In the genomic region with DNA sequence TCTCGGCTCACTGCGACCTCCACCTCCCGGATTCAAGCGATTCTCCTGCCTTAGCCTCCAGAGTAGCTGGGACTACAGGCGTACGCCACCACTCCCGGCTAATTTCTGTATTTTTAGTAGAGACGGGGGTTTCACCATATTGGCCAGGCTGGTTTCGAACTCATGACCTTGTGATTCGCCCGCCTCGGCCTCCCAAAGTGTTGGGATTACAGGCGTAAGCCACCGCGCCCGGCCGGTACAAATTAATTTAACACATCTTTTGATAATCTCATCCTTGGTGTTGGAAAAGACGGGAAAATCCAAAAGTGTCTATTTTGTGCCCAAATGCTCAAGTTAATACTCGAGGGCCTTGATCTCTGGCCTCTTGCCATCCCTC, we compare ENCODE assay signal across 8 cellular contexts. TPM values are rescaled to one million over a fixed set of nuclear protein-coding genes. Genes with fewer than 3 reads are reported as not detected.
DNase-seq lines count a peak whose midpoint lies in the region; ATAC-seq and TF ChIP-seq lines count a peak whose summit lies in the region.
"Not testable (repeated sequence)": the region's sequence is repeated elsewhere in the genome, so short reads cannot be mapped to it uniquely, and the experiment has no call there.

No MANE protein-coding gene starts in this region.

- not testable (repeated sequence) for H3K23ac ChIP-seq in mesendoderm (ENCODE audit: low read length)

- not testable (repeated sequence) for H2AK5ac ChIP-seq in mesendoderm (ENCODE audit: low read length)

- peak overlapping the region; percentile 95 for H3K9ac ChIP-seq in mesendoderm (ENCODE audit: low read length)
- H3K9ac ChIP-seq in rectal smooth muscle tissue (ENCODE audit: low read length): peak overlapping the region; percentile 64

- peak overlapping the region; percentile 8 for H3K18ac ChIP-seq in mesendoderm (ENCODE audit: low read length)

- peak overlapping the region; percentile 99 for H3K56ac ChIP-seq in mesendoderm (ENCODE audit: low read length)

- H3K4me3 ChIP-seq in NB4 (ENCODE audit: low read depth, low read length) (peak overlapping the region; percentile 85), cardiac fibroblast (replicated peaks in 1 of 2; ENCODE audit: low read depth in 2 of 2, low read length in 2 of 2) (peak overlapping the region; percentile 76 to 97), mesendoderm (ENCODE audit: low read length) (peak overlapping the region; percentile 32), rectal smooth muscle tissue (ENCODE audit: low read length) (peak overlapping the region; percentile 85)

- H3K4me1 Mint-ChIP-seq in Calu3 (ENCODE audit: low read depth, unreplicated experiment): peaks cover 48% of the 10 kb centered on the region
- peaks cover 28% of the 10 kb centered on the region for H3K4me1 Mint-ChIP-seq in activated CD8-positive, alpha-beta T cell treated with anti-CD3 and anti-CD28 coated beads, Interleukin-2, amount 10 ng/mL, durations not matched to agents 7 days and 5 days (ENCODE audit: low read depth)
- peaks cover 32% of the 10 kb centered on the region for H3K4me1 Mint-ChIP-seq in type B pancreatic cell (ENCODE audit: unreplicated experiment)

- not testable (repeated sequence) for DNase-seq in Calu3; NB4 (ENCODE audit: low read depth); activated CD8-positive, alpha-beta T cell treated with anti-CD3 and anti-CD28 coated beads, Interleukin-2, amount 10 ng/mL, durations not matched to agents 7 days and 5 days; cardiac fibroblast (ENCODE audit: low read depth in 2 of 2); foreskin keratinocyte; mesendoderm; type B pancreatic cell (ENCODE audit: extremely low spot score, unreplicated experiment)

- H3K27me3 Mint-ChIP-seq in Calu3 (ENCODE audit: unreplicated experiment); activated CD8-positive, alpha-beta T cell treated with anti-CD3 and anti-CD28 coated beads, Interleukin-2, amount 10 ng/mL, durations not matched to agents 7 days and 5 days (ENCODE audit: low read depth); type B pancreatic cell: not testable (repeated sequence)

- not testable (repeated sequence) for H3K27me3 ChIP-seq in foreskin keratinocyte; mesendoderm (ENCODE audit: insufficient read depth, low read length, poor library complexity); rectal smooth muscle tissue (ENCODE audit: control insufficient read depth, insufficient read depth, low read length)

- H3K36me3 Mint-ChIP-seq in Calu3 (ENCODE audit: insufficient read depth, unreplicated experiment): peaks cover 38% of the 10 kb centered on the region
- peaks cover 23% of the 10 kb centered on the region for H3K36me3 Mint-ChIP-seq in activated CD8-positive, alpha-beta T cell treated with anti-CD3 and anti-CD28 coated beads, Interleukin-2, amount 10 ng/mL, durations not matched to agents 7 days and 5 days (ENCODE audit: low read depth)
- H3K36me3 Mint-ChIP-seq in type B pancreatic cell: not testable (repeated sequence)

- not testable (repeated sequence) for ATAC-seq in activated CD8-positive, alpha-beta T cell treated with anti-CD3 and anti-CD28 coated beads, Interleukin-2, amount 10 ng/mL, durations not matched to agents 7 days and 5 days; foreskin keratinocyte

- H4K5ac ChIP-seq in mesendoderm (ENCODE audit: low read length): not testable (repeated sequence)

- H3K79me2 ChIP-seq in mesendoderm (ENCODE audit: control insufficient read depth, insufficient read depth, low read length): not testable (repeated sequence)

- H3K27ac Mint-ChIP-seq in Calu3 (ENCODE audit: unreplicated experiment) (peak overlapping the region; percentile 93), type B pancreatic cell (peak overlapping the region; percentile 92)
- peak overlapping the region; percentile 98 for H3K27ac Mint-ChIP-seq in activated CD8-positive, alpha-beta T cell treated with anti-CD3 and anti-CD28 coated beads, Interleukin-2, amount 10 ng/mL, durations not matched to agents 7 days and 5 days

- intact Hi-C loops in Calu3 (cut with micrococcal nuclease; ENCODE audit: unreplicated experiment): not testable (repeated sequence)

- not testable (repeated sequence) for TF ChIP-seq CTCF in Calu3 (IDR thresholded peaks at IDR 0.05; ENCODE audit: unreplicated experiment); NB4 (IDR thresholded peaks at IDR 0.05; ENCODE audit: low read depth, low read length); cardiac fibroblast (IDR thresholded peaks at IDR 0.05; ENCODE audit: low read depth, low read length); foreskin keratinocyte (conservative IDR thresholded peaks at IDR 0.05); type B pancreatic cell (conservative IDR thresholded peaks at IDR 0.05)

- not testable (repeated sequence) for H2BK120ac ChIP-seq in mesendoderm (ENCODE audit: low read depth, low read length)

- H3K79me1 ChIP-seq in mesendoderm (ENCODE audit: low read length): not testable (repeated sequence)

- peak overlapping the region; percentile 63 for H3K4me2 ChIP-seq in mesendoderm (ENCODE audit: low read length)

- H3K27ac ChIP-seq in foreskin keratinocyte (peak overlapping the region; percentile 89), rectal smooth muscle tissue (ENCODE audit: low read depth, low read length) (peak overlapping the region; percentile 87)
- H3K27ac ChIP-seq in mesendoderm (ENCODE audit: low read depth, low read length): not testable (repeated sequence)

- not testable (repeated sequence) for H2BK15ac ChIP-seq in mesendoderm (replicated peaks; ENCODE audit: low read depth)

- H3K4me3 Mint-ChIP-seq in Calu3 (ENCODE audit: low read depth, unreplicated experiment) (peak overlapping the region; percentile 92), type B pancreatic cell (peak overlapping the region; percentile 97)
- H3K4me3 Mint-ChIP-seq in activated CD8-positive, alpha-beta T cell treated with anti-CD3 and anti-CD28 coated beads, Interleukin-2, amount 10 ng/mL, durations not matched to agents 7 days and 5 days: peak overlapping the region; percentile 97

- POLR2A ChIA-PET in activated CD8-positive, alpha-beta T cell treated with anti-CD3 and anti-CD28 coated beads, Interleukin-2, amount 10 ng/mL, durations not matched to agents 7 days and 5 days (lab: Charles Lee): interaction anchor here (1.1 to 4.7 kb wide), 2 partner anchors 65 to 585 kb away, joined by 3 to 93 read pairs; a partner anchor contains a TSS

- TF ChIP-seq POLR2A in NB4 (IDR thresholded peaks at IDR 0.05; ENCODE audit: extremely low read depth, insufficient read length): not testable (repeated sequence)

- not testable (repeated sequence) for H4K8ac ChIP-seq in mesendoderm (ENCODE audit: low read depth, low read length)

- CTCF ChIA-PET in Calu3 (lab: Charles Lee): interaction anchor here (0.7 to 1.2 kb wide), 2 partner anchors 9 to 22 kb away, joined by 3 to 4 read pairs; no protein-coding TSS in a partner anchor
- CTCF ChIA-PET in activated CD8-positive, alpha-beta T cell treated with anti-CD3 and anti-CD28 coated beads, Interleukin-2, amount 10 ng/mL, durations not matched to agents 7 days and 5 days (lab: Charles Lee): interaction anchor here (1.2 to 3.4 kb wide), 2 partner anchors 8 to 64 kb away, joined by 3 to 37 read pairs; a partner anchor contains a TSS

- no CpG with 5 or more reads among the region's 19 CpGs for WGBS in mesendoderm (ENCODE audit: extremely low coverage, insufficient coverage, low lambda C conversion rate)

- BruUV-seq in Calu3 (replicated peaks; lab: Mats Ljungman, UMichigan): not testable (repeated sequence)

- not testable (repeated sequence) for H3K4me1 ChIP-seq in foreskin keratinocyte; mesendoderm (ENCODE audit: control insufficient read depth, low read depth, low read length); rectal smooth muscle tissue (ENCODE audit: control insufficient read depth, insufficient read depth, low read length)

- H3K9me3 Mint-ChIP-seq in Calu3 (ENCODE audit: low read depth, unreplicated experiment); activated CD8-positive, alpha-beta T cell treated with anti-CD3 and anti-CD28 coated beads, Interleukin-2, amount 10 ng/mL, durations not matched to agents 7 days and 5 days (ENCODE audit: insufficient read depth); type B pancreatic cell: not testable (repeated sequence)

- not testable (repeated sequence) for H3K36me3 ChIP-seq in mesendoderm (ENCODE audit: control insufficient read depth, insufficient read depth, low read length); rectal smooth muscle tissue (ENCODE audit: control insufficient read depth, insufficient read depth, low read length)

- peak overlapping the region; percentile 90 for H3K4ac ChIP-seq in mesendoderm (ENCODE audit: low read depth, low read length)

- not testable (repeated sequence) for H2BK5ac ChIP-seq in mesendoderm (ENCODE audit: low read length)

RNA-seq across cellular contexts. Expression of a gene that starts 1.0 kb away (rescaled TPM):
- total RNA-seq in Calu3 (2022) (59.5 and 62.2 TPM in 2 replicates), foreskin keratinocyte (25.4 and 31.5 TPM in 2 replicates), type B pancreatic cell (ENCODE audit: low replicate concordance) (41.3 and 50.8 TPM in 2 replicates)
- total RNA-seq in activated CD8-positive, alpha-beta T cell treated with anti-CD3 and anti-CD28 coated beads, Interleukin-2, amount 10 ng/mL, durations not matched to agents 7 days and 5 days: 10 to 100 TPM; 13.5 to 13.9 TPM
- polyA plus RNA-seq in foreskin keratinocyte: 8.6 and 9.8 TPM in 2 replicates
- polyA plus RNA-seq in mesendoderm (2013, experiment 1 of 2): 21.5 TPM
- 21.5 TPM for polyA plus RNA-seq in mesendoderm (2013, experiment 2 of 2)

Comparison
In these comparisons a context has a peak if more than half of its experiments do, and no peak if none do; other contexts are left out.
1. H3K4me3 ChIP-seq: peak in every context shown above with its lines; median percentile 86 in cardiac fibroblast; 85 in NB4; 85 in rectal smooth muscle tissue; 32 in mesendoderm.